In genomic region chr18:76847926-76848325, GRCh38 we compare ENCODE assay signal across 17 cellular contexts. TPM values are rescaled to one million over a fixed set of nuclear protein-coding genes. Genes with fewer than 3 reads are reported as not detected.
DNase-seq lines count a peak whose midpoint lies in the region; ATAC-seq and TF ChIP-seq lines count a peak whose summit lies in the region.
"Had no signal": no experiment of that assay in that cellular context is flagged by ENCODE, and none has a peak within 500 bp of the region (broad histone marks: within the 10 kb centered on the region; RNA-seq: fewer than 3 reads in every experiment).

No MANE protein-coding gene starts in this region.

- TF ChIP-seq CTCF in BJ (IDR thresholded peaks at IDR 0.05; ENCODE audit: insufficient read depth, low read depth, low read length), result 0 out of 2 replicates have a peak, but pooled peaks have one; percentile 8
- TF ChIP-seq CTCF in WTC11 (IDR thresholded peaks at IDR 0.05), result no peak
- TF ChIP-seq CTCF in right atrium auricular region (IDR thresholded peaks at IDR 0.05), result no peak

- no peaks in the 10 kb centered on the region for H3K4me1 ChIP-seq in right atrium auricular region
- H3K4me1 ChIP-seq: BLaER1, tibial artery had no signal

- no peaks in the 10 kb centered on the region for H3K9me3 Mint-ChIP-seq in WTC11
- no peaks in the 10 kb centered on the region for H3K9me3 Mint-ChIP-seq in activated CD4-positive, alpha-beta T cell treated with anti-CD3 and anti-CD28 coated beads, Interleukin-2, amount 10 ng/mL, durations not matched to agents 24 days and 14 days
- H3K9me3 Mint-ChIP-seq: activated T-cell treated with anti-CD3 and anti-CD28 coated beads, Interleukin-2, amount 50 U/mL, for 24 hours; effector memory CD8-positive, alpha-beta T cell had no signal

- H3K27me3 ChIP-seq in BJ (ENCODE audit: control insufficient read depth, insufficient read depth, low read length) (no peaks in the 10 kb centered on the region), right atrium auricular region (no peaks in the 10 kb centered on the region)
- H3K27me3 ChIP-seq: BLaER1, tibial artery had no signal

- H3K36me3 ChIP-seq in BJ (ENCODE audit: control insufficient read depth, insufficient read depth, low read length), result peaks cover 4% of the 10 kb centered on the region
- peaks cover 7% of the 10 kb centered on the region for H3K36me3 ChIP-seq in right atrium auricular region

- CTCF ChIA-PET in BJ (lab: Yijun Ruan, JAX) (interaction anchor here (0.9 to 1.9 kb wide), 2 partner anchors 18 to 27 kb away, joined by 4 read pairs; no protein-coding TSS in a partner anchor), WTC11 (lab: Charles Lee) (interaction anchor here (0.5 to 1.3 kb wide), 6 partner anchors 27 to 76 kb away, joined by 3 to 4 read pairs (median 4); no protein-coding TSS in a partner anchor)

- no peak overlapping the region for H3K4me3 Mint-ChIP-seq in WTC11
- H3K4me3 Mint-ChIP-seq in activated CD4-positive, alpha-beta T cell treated with anti-CD3 and anti-CD28 coated beads, Interleukin-2, amount 10 ng/mL, durations not matched to agents 24 days and 14 days, result no peak overlapping the region
- H3K4me3 Mint-ChIP-seq: activated T-cell treated with anti-CD3 and anti-CD28 coated beads, Interleukin-2, amount 50 U/mL, for 24 hours; effector memory CD8-positive, alpha-beta T cell had no signal

- peaks cover 16% of the 10 kb centered on the region for H3K4me1 Mint-ChIP-seq in WTC11
- H3K4me1 Mint-ChIP-seq in activated CD4-positive, alpha-beta T cell treated with anti-CD3 and anti-CD28 coated beads, Interleukin-2, amount 10 ng/mL, durations not matched to agents 24 days and 14 days, result peaks cover 10% of the 10 kb centered on the region

- H3K4me3 ChIP-seq in BJ (ENCODE audit: low read depth, low read length) (no peak overlapping the region), right atrium auricular region (no peak overlapping the region)
- H3K4me3 ChIP-seq: BLaER1, skin epidermis, tibial artery had no signal

- no peak overlapping the region for H3K27ac ChIP-seq in right atrium auricular region
- H3K27ac ChIP-seq: BLaER1, skin epidermis, tibial artery had no signal

- DNase-seq in BJ (ENCODE audit: low read depth), result no peak
- DNase-seq in HT-29 (ENCODE audit: low spot score), result peak; percentile 8
- peak; percentile 38 for DNase-seq in WTC11 (ENCODE audit: low spot score)
- peak; percentile 65 for DNase-seq in iPS-NIHi11 (ENCODE audit: low spot score)
- DNase-seq in nucleus accumbens (lab: John Stamatoyannopoulos, UW), result no peak
- DNase-seq in right atrium auricular region (ENCODE audit: low spot score), result no peak
- no peak for DNase-seq in activated CD4-positive, alpha-beta T cell treated with anti-CD3 and anti-CD28 coated beads, Interleukin-2, amount 10 ng/mL, durations not matched to agents 24 days and 14 days
- DNase-seq: activated CD4-positive, CD25-positive, alpha-beta regulatory T cell; activated T-cell treated with anti-CD3 and anti-CD28 coated beads, Interleukin-2, amount 50 U/mL, for 24 hours; effector memory CD8-positive, alpha-beta T cell; HCEC 1CT; NCI-H446 treated with DMSO at 0.1 percent for 48 hours; SIG-M5; tibial artery had no signal

- ATAC-seq in WTC11, result peak; percentile 98
- ATAC-seq in HG02938 (IDR thresholded peaks at IDR 0.05; ENCODE audit: unreplicated experiment), result no peak
- ATAC-seq: effector memory CD8-positive, alpha-beta T cell had no signal

- intact Hi-C loops in activated CD4-positive, alpha-beta T cell treated with anti-CD3 and anti-CD28 coated beads, Interleukin-2, amount 10 ng/mL, durations not matched to agents 24 days and 14 days (cut with micrococcal nuclease), result no loop called here

- H3K9me3 ChIP-seq in right atrium auricular region, result no peaks in the 10 kb centered on the region
- H3K9me3 ChIP-seq: BLaER1, tibial artery had no signal

- H3K36me3 Mint-ChIP-seq in WTC11, result peaks cover 15% of the 10 kb centered on the region
- peaks cover 19% of the 10 kb centered on the region for H3K36me3 Mint-ChIP-seq in activated CD4-positive, alpha-beta T cell treated with anti-CD3 and anti-CD28 coated beads, Interleukin-2, amount 10 ng/mL, durations not matched to agents 24 days and 14 days (ENCODE audit: low read depth)

- POLR2A ChIA-PET in BJ (lab: Charles Lee), result no interaction called here
- POLR2A ChIA-PET in WTC11 (lab: Charles Lee), result no interaction called here

- H3K27me3 Mint-ChIP-seq in WTC11 (ENCODE audit: low read depth), result no peaks in the 10 kb centered on the region
- no peaks in the 10 kb centered on the region for H3K27me3 Mint-ChIP-seq in activated CD4-positive, alpha-beta T cell treated with anti-CD3 and anti-CD28 coated beads, Interleukin-2, amount 10 ng/mL, durations not matched to agents 24 days and 14 days
- H3K27me3 Mint-ChIP-seq: activated T-cell treated with anti-CD3 and anti-CD28 coated beads, Interleukin-2, amount 50 U/mL, for 24 hours; effector memory CD8-positive, alpha-beta T cell had no signal

- 0 out of 2 replicates have a peak overlapping the region, but pooled peaks have one; percentile 27 for H3K27ac Mint-ChIP-seq in WTC11
- H3K27ac Mint-ChIP-seq in activated CD4-positive, alpha-beta T cell treated with anti-CD3 and anti-CD28 coated beads, Interleukin-2, amount 10 ng/mL, durations not matched to agents 24 days and 14 days, result no peak overlapping the region
- H3K27ac Mint-ChIP-seq: activated T-cell treated with anti-CD3 and anti-CD28 coated beads, Interleukin-2, amount 50 U/mL, for 24 hours; effector memory CD8-positive, alpha-beta T cell had no signal

TF ChIP-seq in WTC11, 78 proteins besides CTCF, POLR2A, EP300 and RAD21:
- TF ChIP-seq ELF4 (CRISPR knock-in tag; IDR thresholded peaks at IDR 0.05; ENCODE audit: low read depth) (no peak), FOXP1 (CRISPR knock-in tag; IDR thresholded peaks at IDR 0.05; ENCODE audit: borderline replicate concordance) (no peak)
TF ChIP-seq in WTC11: peak in this region for 0.

RNA-seq across cellular contexts. Expression of gene ZNF236, which starts 25.6 kb away (rescaled TPM):
- polyA plus RNA-seq in BJ (2011; rRNA removed), result 4.5 and 5.1 TPM in 2 replicates
- 17.1 and 21.6 TPM in 2 replicates for polyA minus RNA-seq in BJ (2011; rRNA and poly(A)+ RNA removed)
- 4.5 and 6.6 TPM in 2 replicates for total RNA-seq in HT-29 (2014; rRNA removed; shearing (Covaris generic))
- 19.9 to 23.4 TPM (median 20.6 TPM) in 3 replicates for total RNA-seq in WTC11 (2021)
- total RNA-seq in right atrium auricular region, result 10 to 100 TPM; 11.0 to 12.7 TPM
- total RNA-seq in activated CD4-positive, alpha-beta T cell treated with anti-CD3 and anti-CD28 coated beads, Interleukin-2, amount 10 ng/mL, durations not matched to agents 24 days and 14 days, result 17.5 and 22.0 TPM in 2 replicates

Comparison
In these comparisons a context has a peak if more than half of its experiments do, and no peak if none do; other contexts are left out.
1. DNase-seq: peak in HT-29 (single experiment), WTC11 (single experiment) and iPS-NIHi11 (single experiment); none in BJ (single experiment), nucleus accumbens (0 of 56), right atrium auricular region (single experiment) and activated CD4-positive, alpha-beta T cell treated with anti-CD3 and anti-CD28 coated beads, Interleukin-2, amount 10 ng/mL, durations not matched to agents 24 days and 14 days (single experiment).